8 cellular contexts compared by ENCODE assay signal in the genomic region with DNA sequence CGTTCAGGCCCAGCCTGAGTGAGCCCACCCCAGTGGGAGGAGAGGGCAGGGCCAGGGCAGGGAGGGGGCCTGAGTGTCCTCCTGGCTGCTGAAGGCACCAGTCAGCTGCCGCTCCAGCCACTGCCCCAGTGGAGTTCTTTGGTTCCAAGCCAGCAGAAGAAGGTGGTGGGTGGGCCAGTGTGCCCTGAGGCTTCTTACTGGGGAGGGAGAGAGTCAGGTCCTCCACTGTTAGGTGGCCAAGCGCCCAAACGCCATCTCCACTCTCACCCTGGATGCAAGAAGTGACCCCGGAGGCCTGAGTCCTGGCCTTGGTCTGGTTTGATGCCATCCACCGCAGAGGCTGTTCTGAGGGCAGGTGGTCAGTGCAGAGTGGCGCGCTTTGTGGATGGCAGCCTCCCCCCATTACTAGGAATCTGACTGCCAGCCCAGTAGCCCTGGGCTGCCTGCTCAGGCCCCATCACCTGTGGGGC. TPM values are rescaled to one million over a fixed set of nuclear protein-coding genes. Genes with fewer than 3 reads are reported as not detected.
DNase-seq lines count a peak whose midpoint lies in the region; ATAC-seq and TF ChIP-seq lines count a peak whose summit lies in the region.

No MANE protein-coding gene starts in this region.

- CTCF ChIA-PET in AG04450 (lab: Charles Lee), result interaction anchor here (1.0 kb wide), 1 partner anchor 44 kb away, joined by 4 read pairs; no protein-coding TSS in a partner anchor

- H4K20me1 ChIP-seq in neural progenitor cell (ENCODE audit: low read depth), result peaks cover 22% of the 10 kb centered on the region

- no peaks in the 10 kb centered on the region for H3K27me3 Mint-ChIP-seq in natural killer cell treated with Interleukin-12 subunit alpha and Interleukin-12 subunit beta and Interleukin-15 and Interleukin-18, amount 100 ng/mL, for 72 hours
- peaks cover 6% of the 10 kb centered on the region for H3K27me3 Mint-ChIP-seq in neural progenitor cell (ENCODE audit: insufficient read depth, low read depth)

- no peaks in the 10 kb centered on the region for H3K9me3 Mint-ChIP-seq in natural killer cell treated with Interleukin-12 subunit alpha and Interleukin-12 subunit beta and Interleukin-15 and Interleukin-18, amount 100 ng/mL, for 72 hours
- H3K9me3 Mint-ChIP-seq in neural progenitor cell, result peaks cover 2% of the 10 kb centered on the region

- H3K4me1 ChIP-seq in HUES64 (ENCODE audit: insufficient read depth, low read length), result peaks cover 23% of the 10 kb centered on the region; the same call in 1 of the 2 replicates
- peaks cover 10% of the 10 kb centered on the region for H3K4me1 ChIP-seq in neural progenitor cell

- no peak for ATAC-seq in natural killer cell treated with Interleukin-12 subunit alpha and Interleukin-12 subunit beta and Interleukin-15 and Interleukin-18, amount 100 ng/mL, for 72 hours
- no peak for ATAC-seq in GM19452 (IDR thresholded peaks at IDR 0.05; ENCODE audit: unreplicated experiment)
- no peak for ATAC-seq in HG03097 (IDR thresholded peaks at IDR 0.05; ENCODE audit: low FRiP score, unreplicated experiment)

- WGBS in HUES64, result 90% methylated on average over 8 of the region's 8 CpGs

- H3F3A ChIP-seq in neural progenitor cell (ENCODE audit: low read depth), result peaks cover 41% of the 10 kb centered on the region

- H2AFZ ChIP-seq in neural progenitor cell (replicated peaks), result no peak overlapping the region

- H3K27ac ChIP-seq in AG04450 (ENCODE audit: low read depth, low read length) (peak overlapping the region; percentile 31), HUES64 (ENCODE audit: low read depth, low read length) (peak overlapping the region; percentile 100; the same call in 1 of the 2 replicates), dorsolateral prefrontal cortex (peak overlapping the region in 43 of 59 donors; percentile 5 to 99 (median 90)), neural progenitor cell (no peak overlapping the region)

- TF ChIP-seq CTCF in AG04450 (IDR thresholded peaks at IDR 0.05; ENCODE audit: low read depth, low read length) (no peak), dorsolateral prefrontal cortex (IDR thresholded peaks at IDR 0.05 in 54 of 56, conservative IDR thresholded peaks at IDR 0.05 in 2 of 56; ENCODE audit: low read depth in 1 of 56, partially characterized antibody in 56 of 56) (no peak), neural progenitor cell (IDR thresholded peaks at IDR 0.05) (no peak)

- H3K9ac ChIP-seq in HUES64 (ENCODE audit: low read depth, low read length) (0 out of 2 replicates have a peak overlapping the region, but pooled peaks have one; percentile 7), neural progenitor cell (no peak overlapping the region)

- H3K4me3 ChIP-seq in AG04450 (ENCODE audit: low read depth, low read length) (peak overlapping the region; percentile 41), HUES64 (ENCODE audit: low read length) (no peak overlapping the region), dorsolateral prefrontal cortex (peak overlapping the region in 34 of 59 donors; percentile 13 to 67 (median 43)), neural progenitor cell (no peak overlapping the region)

- H3K27ac Mint-ChIP-seq in natural killer cell treated with Interleukin-12 subunit alpha and Interleukin-12 subunit beta and Interleukin-15 and Interleukin-18, amount 100 ng/mL, for 72 hours, result peak overlapping the region in 1 of 2 donors; percentile 97
- no peak overlapping the region for H3K27ac Mint-ChIP-seq in neural progenitor cell

- H3K4me2 ChIP-seq in neural progenitor cell, result no peak overlapping the region

- H3K4me1 Mint-ChIP-seq in natural killer cell treated with Interleukin-12 subunit alpha and Interleukin-12 subunit beta and Interleukin-15 and Interleukin-18, amount 100 ng/mL, for 72 hours (ENCODE audit: low read depth in 2 of 2), result peaks cover 39 to 52% of the 10 kb centered on the region in 2 donors
- H3K4me1 Mint-ChIP-seq in neural progenitor cell, result peaks cover 29% of the 10 kb centered on the region

- POLR2A ChIA-PET in AG04450 (lab: Yijun Ruan, JAX), result interaction anchor here (0.6 kb wide), 1 partner anchor 169 kb away, joined by 8 read pairs; no protein-coding TSS in a partner anchor

- intact Hi-C loops in dorsolateral prefrontal cortex (cut with DNase I), result loop anchor here in 1 of 2 donors (5.0 kb wide), 1 partner anchor 116 kb away; a partner anchor contains a TSS

- no peaks in the 10 kb centered on the region for H3K27me3 ChIP-seq in AG04450 (ENCODE audit: control insufficient read depth, insufficient read depth, low read length)
- no peaks in the 10 kb centered on the region for H3K27me3 ChIP-seq in HUES64 (ENCODE audit: insufficient read depth, low read length)
- H3K27me3 ChIP-seq in dorsolateral prefrontal cortex, result no peaks in the 10 kb centered on the region
- peaks cover 15% of the 10 kb centered on the region for H3K27me3 ChIP-seq in neural progenitor cell

- no peaks in the 10 kb centered on the region; the same call in 1 of the 2 replicates for H3K9me3 ChIP-seq in AG04450 (ENCODE audit: control insufficient read depth, insufficient read depth, low read length)
- H3K9me3 ChIP-seq in HUES64 (ENCODE audit: insufficient read depth, low read depth, low read length), result no peaks in the 10 kb centered on the region
- no peaks in the 10 kb centered on the region for H3K9me3 ChIP-seq in neural progenitor cell (ENCODE audit: low read depth)

- no peak for DNase-seq in AG04450 (ENCODE audit: low read depth, low spot score)
- DNase-seq in dorsolateral prefrontal cortex, result no peak
- no peak for DNase-seq in natural killer cell treated with Interleukin-12 subunit alpha and Interleukin-12 subunit beta and Interleukin-15 and Interleukin-18, amount 100 ng/mL, for 72 hours (ENCODE audit: low spot score)
- DNase-seq in NCI-H1092 (lab: John Stamatoyannopoulos, UW), result no peak
- no peak for DNase-seq in neural progenitor cell (ENCODE audit: low spot score)

- H3K79me2 ChIP-seq in neural progenitor cell (ENCODE audit: low read depth), result no peaks in the 10 kb centered on the region

- H3K36me3 ChIP-seq in HUES64 (ENCODE audit: insufficient read depth, low read length) (peaks cover 12% of the 10 kb centered on the region), neural progenitor cell (no peaks in the 10 kb centered on the region)

- H3K36me3 Mint-ChIP-seq in natural killer cell treated with Interleukin-12 subunit alpha and Interleukin-12 subunit beta and Interleukin-15 and Interleukin-18, amount 100 ng/mL, for 72 hours, result peaks cover 23% of the 10 kb centered on the region
- H3K36me3 Mint-ChIP-seq in neural progenitor cell, result peaks cover 5% of the 10 kb centered on the region

- H3K4me3 Mint-ChIP-seq in natural killer cell treated with Interleukin-12 subunit alpha and Interleukin-12 subunit beta and Interleukin-15 and Interleukin-18, amount 100 ng/mL, for 72 hours, result peak overlapping the region; percentile 90
- H3K4me3 Mint-ChIP-seq in neural progenitor cell, result no peak overlapping the region

RNA-seq across cellular contexts. Expression of a gene that starts 2.2 kb away (rescaled TPM):
- polyA plus RNA-seq in AG04450 (2011; rRNA removed), result 46.8 and 51.5 TPM in 2 replicates
- polyA minus RNA-seq in AG04450 (2011; rRNA and poly(A)+ RNA removed), result 121 and 163 TPM in 2 replicates
- polyA plus RNA-seq in HUES64 (2013, experiment 1 of 2), result 13.8 TPM
- polyA plus RNA-seq in HUES64 (2013, experiment 2 of 2), result 20.4 TPM
- 100 to 1,000 TPM in 11 of 120 experiments, 10 to 100 TPM in 109; 39.0 to 137 (median 70.6) TPM for total RNA-seq in dorsolateral prefrontal cortex
- total RNA-seq in natural killer cell treated with Interleukin-12 subunit alpha and Interleukin-12 subunit beta and Interleukin-15 and Interleukin-18, amount 100 ng/mL, for 72 hours, result 1,000 to 10,000 TPM; 1,259 to 2,425 TPM
- 19.8 and 23.7 TPM in 2 replicates for total RNA-seq in neural progenitor cell (ENCODE audit: low replicate concordance)

RNA-seq across cellular contexts. Expression of a gene that starts 42.6 kb away (rescaled TPM):
- 8.9 and 11.7 TPM in 2 replicates for polyA plus RNA-seq in AG04450 (2011; rRNA removed)
- polyA minus RNA-seq in AG04450 (2011; rRNA and poly(A)+ RNA removed), result 5.6 and 13.0 TPM in 2 replicates
- 9.8 TPM for polyA plus RNA-seq in HUES64 (2013, experiment 1 of 2)
- 12.0 TPM for polyA plus RNA-seq in HUES64 (2013, experiment 2 of 2)
- total RNA-seq in dorsolateral prefrontal cortex (10 to 100 TPM; 22.0 to 66.8 (median 39.7) TPM), neural progenitor cell (ENCODE audit: low replicate concordance) (7.9 and 24.1 TPM in 2 replicates)
- total RNA-seq in natural killer cell treated with Interleukin-12 subunit alpha and Interleukin-12 subunit beta and Interleukin-15 and Interleukin-18, amount 100 ng/mL, for 72 hours, result 10 to 100 TPM in 1 of 2 donors, 1 to 10 TPM in 1; 5.5 to 19.3 TPM

RNA-seq across cellular contexts. Expression of a gene that starts 42.7 kb away (rescaled TPM):
- 37.4 and 39.9 TPM in 2 replicates for polyA plus RNA-seq in AG04450 (2011; rRNA removed)
- polyA minus RNA-seq in AG04450 (2011; rRNA and poly(A)+ RNA removed), result 18.8 and 20.0 TPM in 2 replicates
- 13.8 TPM for polyA plus RNA-seq in HUES64 (2013, experiment 1 of 2)
- polyA plus RNA-seq in HUES64 (2013, experiment 2 of 2), result 12.7 TPM
- total RNA-seq in dorsolateral prefrontal cortex (10 to 100 TPM; 16.5 to 51.4 (median 26.9) TPM), neural progenitor cell (ENCODE audit: low replicate concordance) (7.2 and 12.4 TPM in 2 replicates)
- total RNA-seq in natural killer cell treated with Interleukin-12 subunit alpha and Interleukin-12 subunit beta and Interleukin-15 and Interleukin-18, amount 100 ng/mL, for 72 hours, result 10 to 100 TPM in 1 of 2 donors, 1 to 10 TPM in 1; 9.9 to 32.4 TPM

Comparison
In these comparisons a context has a peak if more than half of its experiments do, and no peak if none do; other contexts are left out.
1. H3K4me3 ChIP-seq: peak in AG04450 (single experiment) and dorsolateral prefrontal cortex (34 of 59); none in HUES64 (single experiment) and neural progenitor cell (single experiment).
2. RNA of a gene that starts 2.2 kb away (total RNA-seq): 1,259 to 2,425 TPM in natural killer cell treated with Interleukin-12 subunit alpha and Interleukin-12 subunit beta and Interleukin-15 and Interleukin-18, amount 100 ng/mL, for 72 hours; 39.0 to 137 TPM in dorsolateral prefrontal cortex and 19.8 to 23.7 TPM in neural progenitor cell; every median in the first group is over 4 times any median in the second.